Comparison of ENCODE assay signal across 22 cellular contexts in the genomic region with DNA sequence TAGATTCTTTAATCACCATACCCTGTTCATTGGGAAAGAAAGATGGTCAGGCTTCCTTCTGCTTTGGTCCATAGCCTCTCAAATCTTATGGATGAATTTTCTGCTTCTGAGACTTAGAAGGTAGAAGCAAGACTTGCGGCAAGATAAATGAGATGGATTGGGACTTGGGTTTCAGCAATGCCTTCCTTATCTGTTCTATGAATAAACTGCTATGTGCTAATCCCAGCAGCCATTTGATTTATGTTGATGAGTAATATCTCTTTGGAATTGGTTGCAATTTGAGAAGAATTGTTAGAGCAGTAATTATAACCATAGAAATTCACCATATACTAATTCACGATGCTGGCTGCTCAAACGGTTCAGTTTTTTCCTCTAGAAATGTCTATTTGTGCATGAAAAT. TPM values are rescaled to one million over a fixed set of nuclear protein-coding genes. Genes with fewer than 3 reads are reported as not detected.
DNase-seq lines count a peak whose midpoint lies in the region; TF ChIP-seq lines count a peak whose summit lies in the region.
"Had no signal": no experiment of that assay in that cellular context is flagged by ENCODE, and none has a peak within 500 bp of the region (broad histone marks: within the 10 kb centered on the region; RNA-seq: fewer than 3 reads in every experiment).

No MANE protein-coding gene starts in this region.

- DNase-seq in A172 (ENCODE audit: low spot score) (peak; percentile 31), amniotic epithelial cell (ENCODE audit: low read depth) (peak; percentile 95), fibroblast of the aortic adventitia (ENCODE audit: low read depth) (peak; percentile 85), osteoblast (ENCODE audit: insufficient read length, low spot score, missing footprints) (peak; percentile 22), SK-N-SH (no peak), HUDEP-2 (lab: John Stamatoyannopoulos, UW; ENCODE audit: unreplicated experiment in 76 of 76) (no peak)
- DNase-seq in effector CD4-positive, alpha-beta T cell: no peak
- DNase-seq in stimulated activated CD4-positive, alpha-beta T cell treated with anti-CD3 and anti-CD28 coated beads, Interleukin-4, amount 100 ng/mL, for 4 hours: no peak
- DNase-seq: 8988T; CD4-positive, CD25-positive, alpha-beta regulatory T cell; COR-L47; DMS 273 treated with DMSO at 0.1 percent for 48 hours; DND-41; GDM1; KG1; NCI-H187; NCI-H2107; NCI-H524; PC-3; SIG-M5 had no signal

- H3K27me3 ChIP-seq in osteoblast (ENCODE audit: insufficient read depth, low read length): no peaks in the 10 kb centered on the region
- peaks cover 10% of the 10 kb centered on the region; the same call in 1 of the 2 replicates for H3K27me3 ChIP-seq in SK-N-SH (ENCODE audit: insufficient read depth)

- CTCF ChIA-PET in SK-N-SH (lab: Yijun Ruan, JAX): no interaction called here

- TF ChIP-seq CTCF in fibroblast of the aortic adventitia (IDR thresholded peaks at IDR 0.05; ENCODE audit: insufficient read depth, low read length): no peak
- no peak for TF ChIP-seq CTCF in osteoblast (IDR thresholded peaks at IDR 0.05; ENCODE audit: extremely low read depth, low read depth, low read length)
- TF ChIP-seq CTCF in SK-N-SH (IDR thresholded peaks at IDR 0.05): no peak

- no peaks in the 10 kb centered on the region for H4K20me1 ChIP-seq in osteoblast (ENCODE audit: insufficient read depth, low read length)
- no peaks in the 10 kb centered on the region for H4K20me1 ChIP-seq in SK-N-SH (ENCODE audit: insufficient read depth)

- no peaks in the 10 kb centered on the region for H3K9me2 ChIP-seq in SK-N-SH

- H3K4me3 ChIP-seq in fibroblast of the aortic adventitia (ENCODE audit: low read depth, low read length) (no peak overlapping the region), osteoblast (ENCODE audit: insufficient read depth, low read length) (no peak overlapping the region), SK-N-SH (ENCODE audit: low read depth in 2 of 2, low read length in 1 of 2) (no peak overlapping the region)

- WGBS in SK-N-SH (ENCODE audit: low lambda C conversion rate): 25% methylated on average over 3 of the region's 3 CpGs

- H3K9ac ChIP-seq in SK-N-SH: no peak overlapping the region

- peaks cover 3% of the 10 kb centered on the region for H3F3A ChIP-seq in SK-N-SH (replicated peaks; ENCODE audit: insufficient read depth)

- H3K79me2 ChIP-seq in osteoblast (ENCODE audit: insufficient read depth, low read length) (no peaks in the 10 kb centered on the region), SK-N-SH (ENCODE audit: insufficient read depth) (no peaks in the 10 kb centered on the region)

- no peak overlapping the region for H3K27ac ChIP-seq in osteoblast (ENCODE audit: low read depth, low read length)
- H3K27ac ChIP-seq in SK-N-SH (ENCODE audit: low read depth in 2 of 2, low read length in 1 of 2): no peak overlapping the region
- H3K27ac ChIP-seq: RWPE1 had no signal

- peaks cover 26% of the 10 kb centered on the region for H3K4me1 ChIP-seq in osteoblast (ENCODE audit: insufficient read depth, low read length)
- H3K4me1 ChIP-seq in SK-N-SH (ENCODE audit: control insufficient read depth in 1 of 2, insufficient read depth in 2 of 2, low read depth in 1 of 2, low read length in 1 of 2): no peaks in the 10 kb centered on the region

- no peak for TF ChIP-seq RAD21 in SK-N-SH (IDR thresholded peaks at IDR 0.05; ENCODE audit: low read length)

- H3K4me2 ChIP-seq in osteoblast (ENCODE audit: insufficient read depth, low read length) (no peak overlapping the region), SK-N-SH (no peak overlapping the region)

- no peak overlapping the region for H2AFZ ChIP-seq in osteoblast (ENCODE audit: low read length)
- H2AFZ ChIP-seq in SK-N-SH (ENCODE audit: low read depth): no peak overlapping the region

- H3K9me3 ChIP-seq in osteoblast (ENCODE audit: low read depth, low read length): no peaks in the 10 kb centered on the region
- no peaks in the 10 kb centered on the region for H3K9me3 ChIP-seq in SK-N-SH

- POLR2A ChIA-PET in SK-N-SH (lab: Yijun Ruan, JAX): no interaction called here

- TF ChIP-seq EP300 in SK-N-SH (IDR thresholded peaks at IDR 0.05; ENCODE audit: borderline replicate concordance in 1 of 2, low read depth in 1 of 2, low read length in 1 of 2): no peak

- no peaks in the 10 kb centered on the region for H3K36me3 ChIP-seq in osteoblast (ENCODE audit: insufficient read depth, low read length)
- H3K36me3 ChIP-seq in SK-N-SH (replicated peaks in 1 of 2; ENCODE audit: control insufficient read depth in 1 of 2, insufficient read depth in 2 of 2, low read length in 1 of 2): no peaks in the 10 kb centered on the region

TF ChIP-seq in SK-N-SH, 30 proteins besides CTCF, POLR2A, EP300 and RAD21:
- TF ChIP-seq MEF2A (IDR thresholded peaks at IDR 0.05; ENCODE audit: borderline replicate concordance, low read depth) (no peak), EZH2phosphoT487 (IDR thresholded peaks at IDR 0.05; ENCODE audit: borderline replicate concordance, low read depth) (no peak), YY1 (IDR thresholded peaks at IDR 0.05; ENCODE audit: low read depth) (no peak), TEAD4 (IDR thresholded peaks at IDR 0.05; ENCODE audit: borderline replicate concordance, insufficient read depth) (no peak), MXI1 (IDR thresholded peaks at IDR 0.05; ENCODE audit: low read depth, low read length) (no peak), ELF1 (IDR thresholded peaks at IDR 0.05) (no peak), NRF1 (IDR thresholded peaks at IDR 0.05; ENCODE audit: low read depth, low read length) (no peak), POLR2AphosphoS5 (IDR thresholded peaks at IDR 0.05; ENCODE audit: low read depth, low read length) (no peak), FOXJ3 (CRISPR knock-in tag; IDR thresholded peaks at IDR 0.05) (no peak), GABPA (IDR thresholded peaks at IDR 0.05; ENCODE audit: low read depth) (no peak), RCOR1 (IDR thresholded peaks at IDR 0.05; ENCODE audit: low read length) (no peak), RXRA (IDR thresholded peaks at IDR 0.05; ENCODE audit: borderline replicate concordance, low read depth) (no peak), FOSL2 (IDR thresholded peaks at IDR 0.05; ENCODE audit: borderline replicate concordance, low read depth) (no peak), SIN3A (IDR thresholded peaks at IDR 0.05; ENCODE audit: borderline replicate concordance, low read depth, low read length) (no peak), NFIC (IDR thresholded peaks at IDR 0.05; ENCODE audit: borderline replicate concordance) (no peak), TCF12 (IDR thresholded peaks at IDR 0.05) (no peak), ZBTB33 (IDR thresholded peaks at IDR 0.05; ENCODE audit: borderline replicate concordance, low read depth) (no peak), SMC3 (IDR thresholded peaks at IDR 0.05; ENCODE audit: low read depth, low read length) (no peak)
- TF ChIP-seq, protein P1, sequence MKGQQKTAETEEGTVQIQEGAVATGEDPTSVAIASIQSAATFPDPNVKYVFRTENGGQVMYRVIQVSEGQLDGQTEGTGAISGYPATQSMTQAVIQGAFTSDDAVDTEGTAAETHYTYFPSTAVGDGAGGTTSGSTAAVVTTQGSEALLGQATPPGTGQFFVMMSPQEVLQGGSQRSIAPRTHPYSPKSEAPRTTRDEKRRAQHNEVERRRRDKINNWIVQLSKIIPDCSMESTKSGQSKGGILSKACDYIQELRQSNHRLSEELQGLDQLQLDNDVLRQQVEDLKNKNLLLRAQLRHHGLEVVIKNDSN (IDR thresholded peaks at IDR 0.05; ENCODE audit: borderline replicate concordance, low read depth): no peak
- TF ChIP-seq, protein P2, sequence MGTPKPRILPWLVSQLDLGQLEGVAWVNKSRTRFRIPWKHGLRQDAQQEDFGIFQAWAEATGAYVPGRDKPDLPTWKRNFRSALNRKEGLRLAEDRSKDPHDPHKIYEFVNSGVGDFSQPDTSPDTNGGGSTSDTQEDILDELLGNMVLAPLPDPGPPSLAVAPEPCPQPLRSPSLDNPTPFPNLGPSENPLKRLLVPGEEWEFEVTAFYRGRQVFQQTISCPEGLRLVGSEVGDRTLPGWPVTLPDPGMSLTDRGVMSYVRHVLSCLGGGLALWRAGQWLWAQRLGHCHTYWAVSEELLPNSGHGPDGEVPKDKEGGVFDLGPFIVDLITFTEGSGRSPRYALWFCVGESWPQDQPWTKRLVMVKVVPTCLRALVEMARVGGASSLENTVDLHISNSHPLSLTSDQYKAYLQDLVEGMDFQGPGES (IDR thresholded peaks at IDR 0.05; ENCODE audit: low read depth, low read length): no peak

RNA-seq across cellular contexts. Expression of gene TXLNB, which starts 48.3 kb away (rescaled TPM):
- 0.17 and 0.22 TPM in 2 replicates for total RNA-seq in A172 (2014; rRNA removed; shearing (Covaris generic))
- total RNA-seq in fibroblast of the aortic adventitia (ENCODE audit: low replicate concordance) (0.33 and 0.36 TPM in 2 replicates), osteoblast (0.59 and 1.8 TPM in 2 replicates)
- polyA plus RNA-seq in SK-N-SH (2012; rRNA removed): 0.12 and 0.19 TPM in 2 replicates
- polyA plus RNA-seq in SK-N-SH (2012; cell fraction: cytosol; rRNA removed): 0.16 and 0.22 TPM in 2 replicates
- 0.20 and 0.48 TPM in 2 replicates for polyA plus RNA-seq in SK-N-SH (2012; cell fraction: nucleus; rRNA removed)
- total RNA-seq: HepG2 had no signal
- polyA plus RNA-seq: HepG2 had no signal

Comparison
In these comparisons a context has a peak if more than half of its experiments do, and no peak if none do; other contexts are left out.
1. DNase-seq: peak in A172 (single experiment), amniotic epithelial cell (single experiment), fibroblast of the aortic adventitia (single experiment) and osteoblast (single experiment); none in SK-N-SH (single experiment), effector CD4-positive, alpha-beta T cell (single experiment), HUDEP-2 (0 of 76) and stimulated activated CD4-positive, alpha-beta T cell treated with anti-CD3 and anti-CD28 coated beads, Interleukin-4, amount 100 ng/mL, for 4 hours (0 of 2).